2 cellular contexts compared by ENCODE assay signal in genomic region chr12:131315601-131316000, GRCh38.
TF ChIP-seq lines count a peak whose summit lies in the region.

No MANE protein-coding gene starts in this region.

TF ChIP-seq in GM23338, 12 proteins besides CTCF, POLR2A, EP300 and RAD21 (continued from another document):
- TF ChIP-seq, protein P1, sequence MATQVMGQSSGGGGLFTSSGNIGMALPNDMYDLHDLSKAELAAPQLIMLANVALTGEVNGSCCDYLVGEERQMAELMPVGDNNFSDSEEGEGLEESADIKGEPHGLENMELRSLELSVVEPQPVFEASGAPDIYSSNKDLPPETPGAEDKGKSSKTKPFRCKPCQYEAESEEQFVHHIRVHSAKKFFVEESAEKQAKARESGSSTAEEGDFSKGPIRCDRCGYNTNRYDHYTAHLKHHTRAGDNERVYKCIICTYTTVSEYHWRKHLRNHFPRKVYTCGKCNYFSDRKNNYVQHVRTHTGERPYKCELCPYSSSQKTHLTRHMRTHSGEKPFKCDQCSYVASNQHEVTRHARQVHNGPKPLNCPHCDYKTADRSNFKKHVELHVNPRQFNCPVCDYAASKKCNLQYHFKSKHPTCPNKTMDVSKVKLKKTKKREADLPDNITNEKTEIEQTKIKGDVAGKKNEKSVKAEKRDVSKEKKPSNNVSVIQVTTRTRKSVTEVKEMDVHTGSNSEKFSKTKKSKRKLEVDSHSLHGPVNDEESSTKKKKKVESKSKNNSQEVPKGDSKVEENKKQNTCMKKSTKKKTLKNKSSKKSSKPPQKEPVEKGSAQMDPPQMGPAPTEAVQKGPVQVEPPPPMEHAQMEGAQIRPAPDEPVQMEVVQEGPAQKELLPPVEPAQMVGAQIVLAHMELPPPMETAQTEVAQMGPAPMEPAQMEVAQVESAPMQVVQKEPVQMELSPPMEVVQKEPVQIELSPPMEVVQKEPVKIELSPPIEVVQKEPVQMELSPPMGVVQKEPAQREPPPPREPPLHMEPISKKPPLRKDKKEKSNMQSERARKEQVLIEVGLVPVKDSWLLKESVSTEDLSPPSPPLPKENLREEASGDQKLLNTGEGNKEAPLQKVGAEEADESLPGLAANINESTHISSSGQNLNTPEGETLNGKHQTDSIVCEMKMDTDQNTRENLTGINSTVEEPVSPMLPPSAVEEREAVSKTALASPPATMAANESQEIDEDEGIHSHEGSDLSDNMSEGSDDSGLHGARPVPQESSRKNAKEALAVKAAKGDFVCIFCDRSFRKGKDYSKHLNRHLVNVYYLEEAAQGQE (IDR thresholded peaks at IDR 0.05; ENCODE audit: unreplicated experiment): no peak
- TF ChIP-seq, protein P2, sequence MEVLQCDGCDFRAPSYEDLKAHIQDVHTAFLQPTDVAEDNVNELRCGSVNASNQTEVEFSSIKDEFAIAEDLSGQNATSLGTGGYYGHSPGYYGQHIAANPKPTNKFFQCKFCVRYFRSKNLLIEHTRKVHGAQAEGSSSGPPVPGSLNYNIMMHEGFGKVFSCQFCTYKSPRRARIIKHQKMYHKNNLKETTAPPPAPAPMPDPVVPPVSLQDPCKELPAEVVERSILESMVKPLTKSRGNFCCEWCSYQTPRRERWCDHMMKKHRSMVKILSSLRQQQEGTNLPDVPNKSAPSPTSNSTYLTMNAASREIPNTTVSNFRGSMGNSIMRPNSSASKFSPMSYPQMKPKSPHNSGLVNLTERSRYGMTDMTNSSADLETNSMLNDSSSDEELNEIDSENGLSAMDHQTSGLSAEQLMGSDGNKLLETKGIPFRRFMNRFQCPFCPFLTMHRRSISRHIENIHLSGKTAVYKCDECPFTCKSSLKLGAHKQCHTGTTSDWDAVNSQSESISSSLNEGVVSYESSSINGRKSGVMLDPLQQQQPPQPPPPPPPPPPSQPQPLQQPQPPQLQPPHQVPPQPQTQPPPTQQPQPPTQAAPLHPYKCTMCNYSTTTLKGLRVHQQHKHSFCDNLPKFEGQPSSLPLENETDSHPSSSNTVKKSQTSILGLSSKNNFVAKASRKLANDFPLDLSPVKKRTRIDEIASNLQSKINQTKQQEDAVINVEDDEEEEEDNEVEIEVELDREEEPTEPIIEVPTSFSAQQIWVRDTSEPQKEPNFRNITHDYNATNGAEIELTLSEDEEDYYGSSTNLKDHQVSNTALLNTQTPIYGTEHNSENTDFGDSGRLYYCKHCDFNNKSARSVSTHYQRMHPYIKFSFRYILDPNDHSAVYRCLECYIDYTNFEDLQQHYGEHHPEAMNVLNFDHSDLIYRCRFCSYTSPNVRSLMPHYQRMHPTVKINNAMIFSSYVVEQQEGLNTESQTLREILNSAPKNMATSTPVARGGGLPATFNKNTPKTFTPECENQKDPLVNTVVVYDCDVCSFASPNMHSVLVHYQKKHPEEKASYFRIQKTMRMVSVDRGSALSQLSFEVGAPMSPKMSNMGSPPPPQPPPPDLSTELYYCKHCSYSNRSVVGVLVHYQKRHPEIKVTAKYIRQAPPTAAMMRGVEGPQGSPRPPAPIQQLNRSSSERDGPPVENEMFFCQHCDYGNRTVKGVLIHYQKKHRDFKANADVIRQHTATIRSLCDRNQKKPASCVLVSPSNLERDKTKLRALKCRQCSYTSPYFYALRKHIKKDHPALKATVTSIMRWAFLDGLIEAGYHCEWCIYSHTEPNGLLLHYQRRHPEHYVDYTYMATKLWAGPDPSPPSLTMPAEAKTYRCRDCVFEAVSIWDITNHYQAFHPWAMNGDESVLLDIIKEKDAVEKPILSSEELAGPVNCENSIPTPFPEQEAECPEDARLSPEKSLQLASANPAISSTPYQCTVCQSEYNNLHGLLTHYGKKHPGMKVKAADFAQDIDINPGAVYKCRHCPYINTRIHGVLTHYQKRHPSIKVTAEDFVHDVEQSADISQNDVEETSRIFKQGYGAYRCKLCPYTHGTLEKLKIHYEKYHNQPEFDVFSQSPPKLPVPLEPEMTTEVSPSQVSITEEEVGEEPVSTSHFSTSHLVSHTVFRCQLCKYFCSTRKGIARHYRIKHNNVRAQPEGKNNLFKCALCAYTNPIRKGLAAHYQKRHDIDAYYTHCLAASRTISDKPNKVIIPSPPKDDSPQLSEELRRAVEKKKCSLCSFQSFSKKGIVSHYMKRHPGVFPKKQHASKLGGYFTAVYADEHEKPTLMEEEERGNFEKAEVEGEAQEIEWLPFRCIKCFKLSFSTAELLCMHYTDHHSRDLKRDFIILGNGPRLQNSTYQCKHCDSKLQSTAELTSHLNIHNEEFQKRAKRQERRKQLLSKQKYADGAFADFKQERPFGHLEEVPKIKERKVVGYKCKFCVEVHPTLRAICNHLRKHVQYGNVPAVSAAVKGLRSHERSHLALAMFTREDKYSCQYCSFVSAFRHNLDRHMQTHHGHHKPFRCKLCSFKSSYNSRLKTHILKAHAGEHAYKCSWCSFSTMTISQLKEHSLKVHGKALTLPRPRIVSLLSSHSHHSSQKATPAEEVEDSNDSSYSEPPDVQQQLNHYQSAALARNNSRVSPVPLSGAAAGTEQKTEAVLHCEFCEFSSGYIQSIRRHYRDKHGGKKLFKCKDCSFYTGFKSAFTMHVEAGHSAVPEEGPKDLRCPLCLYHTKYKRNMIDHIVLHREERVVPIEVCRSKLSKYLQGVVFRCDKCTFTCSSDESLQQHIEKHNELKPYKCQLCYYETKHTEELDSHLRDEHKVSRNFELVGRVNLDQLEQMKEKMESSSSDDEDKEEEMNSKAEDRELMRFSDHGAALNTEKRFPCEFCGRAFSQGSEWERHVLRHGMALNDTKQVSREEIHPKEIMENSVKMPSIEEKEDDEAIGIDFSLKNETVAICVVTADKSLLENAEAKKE (CRISPR knock-in tag; IDR thresholded peaks at IDR 0.05): no peak
- TF ChIP-seq, protein P3, sequence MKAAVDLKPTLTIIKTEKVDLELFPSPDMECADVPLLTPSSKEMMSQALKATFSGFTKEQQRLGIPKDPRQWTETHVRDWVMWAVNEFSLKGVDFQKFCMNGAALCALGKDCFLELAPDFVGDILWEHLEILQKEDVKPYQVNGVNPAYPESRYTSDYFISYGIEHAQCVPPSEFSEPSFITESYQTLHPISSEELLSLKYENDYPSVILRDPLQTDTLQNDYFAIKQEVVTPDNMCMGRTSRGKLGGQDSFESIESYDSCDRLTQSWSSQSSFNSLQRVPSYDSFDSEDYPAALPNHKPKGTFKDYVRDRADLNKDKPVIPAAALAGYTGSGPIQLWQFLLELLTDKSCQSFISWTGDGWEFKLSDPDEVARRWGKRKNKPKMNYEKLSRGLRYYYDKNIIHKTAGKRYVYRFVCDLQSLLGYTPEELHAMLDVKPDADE (IDR thresholded peaks at IDR 0.05): no peak
- TF ChIP-seq ZNF331 (CRISPR knock-in tag; IDR thresholded peaks at IDR 0.05; ENCODE audit: low read depth) (no peak), POLR2AphosphoS5 (IDR thresholded peaks at IDR 0.05; ENCODE audit: low read depth) (no peak), NANOG (IDR thresholded peaks at IDR 0.05; ENCODE audit: borderline replicate concordance) (no peak), CREB1 (CRISPR knock-in tag; IDR thresholded peaks at IDR 0.05; ENCODE audit: low read depth) (no peak), EZH2phosphoT487 (IDR thresholded peaks at IDR 0.05; ENCODE audit: unreplicated experiment) (no peak), EZH2 (IDR thresholded peaks at IDR 0.05; ENCODE audit: low read depth, unreplicated experiment) (no peak), STAT1 (IDR thresholded peaks at IDR 0.05; ENCODE audit: unreplicated experiment) (no peak), JUNB (IDR thresholded peaks at IDR 0.05; ENCODE audit: unreplicated experiment) (no peak)

TF ChIP-seq in HCT116, 20 proteins besides CTCF, POLR2A, EP300 and RAD21 (continued from another document):
- TF ChIP-seq, protein P1 (IDR thresholded peaks at IDR 0.05; ENCODE audit: low read depth): no peak
- TF ChIP-seq ATF3 (IDR thresholded peaks at IDR 0.05) (no peak), ZFX (IDR thresholded peaks at IDR 0.05) (no peak), POLR2AphosphoS5 (IDR thresholded peaks at IDR 0.05; ENCODE audit: low read depth, low read length) (no peak), ZNF274 (IDR thresholded peaks at IDR 0.05; ENCODE audit: low read depth, low read length) (no peak), CBX3 (IDR thresholded peaks at IDR 0.05; ENCODE audit: low read depth) (no peak), ZBTB33 (IDR thresholded peaks at IDR 0.05; ENCODE audit: extremely low read depth, insufficient replicate concordance, low read length) (no peak)
